In genomic region chr14:73997944-73998451, GRCh38 we compare ENCODE assay signal across 29 cellular contexts. TPM values are rescaled to one million over a fixed set of nuclear protein-coding genes. Genes with fewer than 3 reads are reported as not detected.
A peak's percentile ranks its signal among the peaks of the same experiment; 100 is the strongest.
DNase-seq lines count a peak whose midpoint lies in the region; ATAC-seq, FAIRE-seq and TF ChIP-seq lines count a peak whose summit lies in the region.
"Had no signal": no experiment of that assay in that cellular context is flagged by ENCODE, and none has a peak within 500 bp of the region (broad histone marks: within the 10 kb centered on the region; RNA-seq: fewer than 3 reads in every experiment).

No MANE protein-coding gene starts in this region.

- H3K9ac ChIP-seq in HepG2 (ENCODE audit: insufficient read depth, low read depth, low read length): peak overlapping the region; percentile 65
- H3K9ac ChIP-seq: BLaER1 treated with 17β-estradiol and CSF1 and Interleukin-3, amounts not matched to agents 10 nM and 100 nM had no signal

- H3K27me3 Mint-ChIP-seq in Caco-2 (ENCODE audit: insufficient read depth, unreplicated experiment) (no peaks in the 10 kb centered on the region), T-cell (no peaks in the 10 kb centered on the region)
- H3K27me3 Mint-ChIP-seq: activated CD8-positive, alpha-beta T cell treated with anti-CD3 and anti-CD28 coated beads for 36 hours had no signal

- 2% methylated on average over 7 of the region's 7 CpGs for WGBS in HepG2 (ENCODE audit: low lambda C conversion rate)
- 66% methylated on average over 7 of the region's 7 CpGs for WGBS in prostate gland

- in situ Hi-C loops in HepG2 (cut with HindIII; ENCODE audit: extremely low pct_ligation_motif_present, low pct_unique_long_range_greater_than_20kb): no loop called here

- no peak for TF ChIP-seq RAD21 in HepG2 (CRISPR knock-in tag; IDR thresholded peaks at IDR 0.05)

- ATAC-seq in HepG2 (no peak; the same call in 1 of the 3 replicates), HG03460 (IDR thresholded peaks at IDR 0.05; ENCODE audit: unreplicated experiment) (no peak), T-cell (replicated peaks in 1 of 4) (no peak), GM19351 (IDR thresholded peaks at IDR 0.05; ENCODE audit: unreplicated experiment) (no peak)
- ATAC-seq: activated CD8-positive, alpha-beta T cell treated with anti-CD3 and anti-CD28 coated beads for 36 hours; activated naive CD4-positive, alpha-beta T cell treated with anti-CD3 and anti-CD28 coated beads, Interleukin-2, amount 50 U/mL, for 72 hours; gastrocnemius medialis; left cardiac atrium had no signal

- TF ChIP-seq CTCF in Caco-2 (IDR thresholded peaks at IDR 0.05; ENCODE audit: insufficient read depth in 1 of 2, low read depth in 1 of 2, low read length in 1 of 2, severe bottlenecking in 1 of 2, unreplicated experiment in 1 of 2) (no peak), HepG2 (CRISPR knock-in tag; IDR thresholded peaks at IDR 0.05) (no peak), prostate gland (IDR thresholded peaks at IDR 0.05) (no peak)

- TF ChIP-seq EP300 in HepG2 (IDR thresholded peaks at IDR 0.05; ENCODE audit: low read depth in 2 of 2, low read length in 2 of 2): no peak
- no peak for TF ChIP-seq EP300 in HepG2 (CRISPR knock-in tag; IDR thresholded peaks at IDR 0.05; ENCODE audit: borderline replicate concordance)

- H3K27ac Mint-ChIP-seq in Caco-2 (ENCODE audit: unreplicated experiment): peak overlapping the region; percentile 60
- no peak overlapping the region for H3K27ac Mint-ChIP-seq in T-cell
- H3K27ac Mint-ChIP-seq: activated CD8-positive, alpha-beta T cell treated with anti-CD3 and anti-CD28 coated beads for 36 hours; activated naive CD4-positive, alpha-beta T cell treated with anti-CD3 and anti-CD28 coated beads, Interleukin-2, amount 50 U/mL, for 72 hours; T-helper 2 cell treated with Interferon-gamma antibody and Interleukin-4, amounts not matched to agents 5 μg/mL and 100 μg/mL, for 36 hours had no signal

- no peaks in the 10 kb centered on the region for H4K20me1 ChIP-seq in HepG2 (ENCODE audit: insufficient read depth, low read length)
- H4K20me1 ChIP-seq: BLaER1 treated with 17β-estradiol and CSF1 and Interleukin-3, amounts not matched to agents 10 nM and 100 nM had no signal

- H3K36me3 Mint-ChIP-seq in Caco-2 (ENCODE audit: insufficient read depth, unreplicated experiment) (no peaks in the 10 kb centered on the region), T-cell (peaks cover 14% of the 10 kb centered on the region)
- H3K36me3 Mint-ChIP-seq: activated naive CD4-positive, alpha-beta T cell treated with anti-CD3 and anti-CD28 coated beads, Interleukin-2, amount 50 U/mL, for 72 hours had no signal

- no peaks in the 10 kb centered on the region for H3K27me3 ChIP-seq in Caco-2 (replicated peaks; ENCODE audit: control insufficient read depth, insufficient read depth, low read length)
- no peaks in the 10 kb centered on the region for H3K27me3 ChIP-seq in HepG2 (ENCODE audit: control insufficient read depth in 1 of 2, insufficient read depth in 2 of 2, low read length in 2 of 2)
- H3K27me3 ChIP-seq in prostate gland (replicated peaks; ENCODE audit: insufficient read depth): no peaks in the 10 kb centered on the region
- H3K27me3 ChIP-seq: BLaER1 treated with 17β-estradiol and CSF1 and Interleukin-3, amounts not matched to agents 10 nM and 100 nM; gastrocnemius medialis; sigmoid colon; upper lobe of left lung had no signal

- no peak overlapping the region for H2AFZ ChIP-seq in HepG2 (ENCODE audit: low read length)

- H3K4me1 ChIP-seq in Caco-2 (peaks cover 45% of the 10 kb centered on the region), HepG2 (ENCODE audit: insufficient read depth, low read length) (peaks cover 80% of the 10 kb centered on the region), prostate gland (replicated peaks) (peaks cover 5% of the 10 kb centered on the region)
- H3K4me1 ChIP-seq: gastrocnemius medialis, sigmoid colon, upper lobe of left lung had no signal

- H3K4me3 ChIP-seq in Caco-2 (ENCODE audit: low read depth, low read length) (no peak overlapping the region), HepG2 (replicated peaks in 1 of 3; ENCODE audit: insufficient read depth in 1 of 3, low read depth in 2 of 3, low read length in 3 of 3) (peak overlapping the region; percentile 23 to 53 (median 30)), prostate gland (no peak overlapping the region)
- H3K4me3 ChIP-seq: BLaER1 treated with 17β-estradiol and CSF1 and Interleukin-3, amounts not matched to agents 10 nM and 100 nM; gastrocnemius medialis; sigmoid colon; upper lobe of left lung had no signal

- no peak for FAIRE-seq in HepG2 (lab: Jason Lieb, UNC)
- FAIRE-seq: bronchial epithelial cell, GM12892 had no signal

- POLR2A ChIA-PET in Caco-2 (lab: Charles Lee): interaction anchor here (0.6 to 1.5 kb wide), 3 partner anchors 21 to 326 kb away, joined by 3 to 10 read pairs (median 4); partner anchors contain the start of genes COQ6 and FAM161B
- POLR2A ChIA-PET in HepG2 (lab: Yijun Ruan, JAX): interaction anchor here (0.7 to 5.4 kb wide), 13 partner anchors 9 to 238 kb away, joined by 3 to 70 read pairs (median 9); partner anchors contain the start of genes ALDH6A1, BBOF1, COQ6 and ENTPD5
- POLR2A ChIA-PET in T-cell (lab: Charles Lee): no interaction called here

- no peak for TF ChIP-seq POLR2A in HepG2 (IDR thresholded peaks at IDR 0.05; ENCODE audit: insufficient read depth in 1 of 2, low read depth in 2 of 2, low read length in 2 of 2)
- TF ChIP-seq POLR2A in prostate gland (IDR thresholded peaks at IDR 0.05): no peak

- DNase-seq in Caco-2 (peak in 1 of 2 experiments; percentile 9), NCI-H2227 treated with DMSO at 0.1 percent for 48 hours (lab: John Stamatoyannopoulos, UW) (peak; percentile 15), HepG2 (ENCODE audit: low spot score) (peak; percentile 37), prostate gland (ENCODE audit: low spot score) (peak; percentile 44), T-cell (no peak), NCI-H1105 treated with DMSO at 0.1 percent for 48 hours (lab: John Stamatoyannopoulos, UW) (no peak)
- DNase-seq: activated CD4-positive, alpha-beta T cell treated with anti-CD3 and anti-CD28 coated beads for 1 hour; activated CD8-positive, alpha-beta T cell treated with anti-CD3 and anti-CD28 coated beads for 36 hours; gastrocnemius medialis; H9; hippocampal formation; Kasumi-1; left cardiac atrium; MV-4-11; NCI-H1694 treated with DMSO at 0.1 percent for 48 hours; NCI-H2171; NCI-H510A treated with DMSO at 0.1 percent for 48 hours; posterior cingulate gyrus; SHP77; sigmoid colon; stimulated activated CD4-positive, alpha-beta T cell treated with anti-CD3 and anti-CD28 coated beads, Interleukin-4, amount 100 ng/mL, for 4 hours; upper lobe of left lung had no signal

- H3K27ac ChIP-seq in HepG2 (ENCODE audit: extremely low read length, insufficient read depth, low read length): peak overlapping the region; percentile 95
- H3K27ac ChIP-seq in prostate gland: peak overlapping the region; percentile 46 to 54
- H3K27ac ChIP-seq: BLaER1 treated with 17β-estradiol and CSF1 and Interleukin-3, amounts not matched to agents 10 nM and 100 nM; gastrocnemius medialis; sigmoid colon; upper lobe of left lung had no signal

- peak overlapping the region; percentile 82 for H3K4me2 ChIP-seq in HepG2 (ENCODE audit: low read depth, low read length)
- H3K4me2 ChIP-seq: BLaER1 treated with 17β-estradiol and CSF1 and Interleukin-3, amounts not matched to agents 10 nM and 100 nM had no signal

- H3K4me3 Mint-ChIP-seq in Caco-2 (ENCODE audit: unreplicated experiment) (no peak overlapping the region), T-cell (no peak overlapping the region)
- H3K4me3 Mint-ChIP-seq: activated CD8-positive, alpha-beta T cell treated with anti-CD3 and anti-CD28 coated beads for 36 hours; H9; T-helper 2 cell treated with Interferon-gamma antibody and Interleukin-4, amounts not matched to agents 5 μg/mL and 100 μg/mL, for 36 hours had no signal

- H3K4me1 Mint-ChIP-seq in Caco-2 (ENCODE audit: low read depth, unreplicated experiment) (peaks cover 27% of the 10 kb centered on the region), T-cell (no peaks in the 10 kb centered on the region)
- H3K4me1 Mint-ChIP-seq: H9 had no signal

- H3K36me3 ChIP-seq in Caco-2 (ENCODE audit: control insufficient read depth, insufficient read depth, low read length) (no peaks in the 10 kb centered on the region), HepG2 (replicated peaks in 1 of 2; ENCODE audit: control insufficient read depth in 1 of 2, insufficient read depth in 2 of 2, low read length in 2 of 2) (peaks cover 2 to 5% of the 10 kb centered on the region in 2 experiments; a peak in 2 of 5 replicates), prostate gland (no peaks in the 10 kb centered on the region)

- H3K9me3 ChIP-seq in Caco-2: no peaks in the 10 kb centered on the region
- H3K9me3 ChIP-seq in HepG2 (ENCODE audit: low read length): no peaks in the 10 kb centered on the region
- no peaks in the 10 kb centered on the region for H3K9me3 ChIP-seq in prostate gland
- H3K9me3 ChIP-seq: BLaER1 treated with 17β-estradiol and CSF1 and Interleukin-3, amounts not matched to agents 10 nM and 100 nM; gastrocnemius medialis; sigmoid colon; upper lobe of left lung had no signal

- H3K9me3 Mint-ChIP-seq in Caco-2 (ENCODE audit: unreplicated experiment): no peaks in the 10 kb centered on the region
- H3K9me3 Mint-ChIP-seq in T-cell: no peaks in the 10 kb centered on the region
- H3K9me3 Mint-ChIP-seq: activated CD8-positive, alpha-beta T cell treated with anti-CD3 and anti-CD28 coated beads for 36 hours; activated naive CD4-positive, alpha-beta T cell treated with anti-CD3 and anti-CD28 coated beads, Interleukin-2, amount 50 U/mL, for 72 hours; H9; T-helper 2 cell treated with Interferon-gamma antibody and Interleukin-4, amounts not matched to agents 5 μg/mL and 100 μg/mL, for 36 hours had no signal

- no TSS peak for BruUV-seq in Caco-2 (replicated peaks; lab: Mats Ljungman, UMichigan)
- no TSS peak for BruUV-seq in HepG2 (replicated peaks; lab: Mats Ljungman, UMichigan)

- intact Hi-C loops in Caco-2 (cut with micrococcal nuclease; ENCODE audit: unreplicated experiment): loop anchor here (2.0 to 5.0 kb wide), 3 partner anchors 21 to 47 kb away; partner anchors contain the start of genes BBOF1, COQ6, ENTPD5 and FAM161B
- intact Hi-C loops in HepG2 (cut with micrococcal nuclease; ENCODE audit: unreplicated experiment): loop anchor here (1.0 to 5.0 kb wide), 3 partner anchors 20 to 47 kb away; partner anchors contain the start of genes COQ6 and FAM161B
- intact Hi-C loops in prostate gland (cut with DNase I): no loop called here

- CTCF ChIA-PET in Caco-2 (lab: Charles Lee) (interaction anchor here (0.7 to 1.0 kb wide), 2 partner anchors 20 to 27 kb away, joined by 3 read pairs; no protein-coding TSS in a partner anchor), HepG2 (lab: Yijun Ruan, JAX; ENCODE audit: low intra/inter-chr PET ratio, low total read pairs) (no interaction called here), T-cell (lab: Charles Lee) (no interaction called here)

- peaks cover 2% of the 10 kb centered on the region for H3K79me2 ChIP-seq in HepG2 (ENCODE audit: insufficient read depth, low read length)

RNA-seq across cellular contexts. Expression of gene ENTPD5, which starts 21.1 kb away (rescaled TPM):
- 9.1 and 9.3 TPM in 2 replicates for total RNA-seq in Caco-2 (2022)
- total RNA-seq in HepG2 (2016; rRNA removed; fragmentation: Illumina TruSeq; extraction: Trizol): 20.6 and 33.8 TPM in 2 replicates
- 8.7 and 9.9 TPM in 2 replicates for total RNA-seq in HepG2 (2016; cell fraction: cytosol; rRNA removed; fragmentation: Illumina TruSeq; extraction: Trizol; ENCODE audit: low read depth)
- total RNA-seq in HepG2 (2016; cell fraction: insoluble cytoplasmic fraction; rRNA removed; fragmentation: Illumina TruSeq; extraction: Trizol): 18.9 and 34.1 TPM in 2 replicates
- 21.4 and 21.9 TPM in 2 replicates for total RNA-seq in HepG2 (2016; cell fraction: membrane; rRNA removed; fragmentation: Illumina TruSeq; extraction: Trizol)
- 60.3 and 65.0 TPM in 2 replicates for total RNA-seq in HepG2 (2016; cell fraction: nucleus; rRNA removed; fragmentation: Illumina TruSeq; extraction: Trizol)
- polyA plus RNA-seq in HepG2 (2011; rRNA removed): 43.3 and 58.7 TPM in 2 replicates
- 20.6 and 34.1 TPM in 2 replicates for polyA plus RNA-seq in HepG2 (2011; cell fraction: cytosol; rRNA removed)
- polyA plus RNA-seq in HepG2 (2011; cell fraction: nucleus; rRNA removed): 125 and 138 TPM in 2 replicates
- polyA plus RNA-seq in HepG2 (2012): 44.7 and 56.4 TPM in 2 replicates
- 8.2 and 9.3 TPM in 2 replicates for polyA plus RNA-seq in HepG2 (2016; cell fraction: cytosol; fragmentation: Illumina TruSeq; extraction: Trizol; ENCODE audit: low read depth)
- 13.6 and 15.1 TPM in 2 replicates for polyA plus RNA-seq in HepG2 (2016; cell fraction: insoluble cytoplasmic fraction; fragmentation: Illumina TruSeq; extraction: Trizol; ENCODE audit: low read depth)
- polyA plus RNA-seq in HepG2 (2016; cell fraction: membrane; fragmentation: Illumina TruSeq; extraction: Trizol; ENCODE audit: low read depth): 13.7 and 13.9 TPM in 2 replicates
- 70.5 and 71.0 TPM in 2 replicates for polyA plus RNA-seq in HepG2 (2016; cell fraction: nucleus; fragmentation: Illumina TruSeq; extraction: Trizol; ENCODE audit: insufficient read depth, low read depth)
- polyA minus RNA-seq in HepG2 (2011; rRNA and poly(A)+ RNA removed; ENCODE audit: low replicate concordance): 11.3 and 88.1 TPM in 2 replicates
- polyA minus RNA-seq in HepG2 (2011; cell fraction: cytosol; rRNA and poly(A)+ RNA removed): 23.7 and 30.1 TPM in 2 replicates
- polyA minus RNA-seq in HepG2 (2011; cell fraction: nucleus; rRNA and poly(A)+ RNA removed): 123 and 189 TPM in 2 replicates
- 10 to 100 TPM; 33.4 to 63.6 TPM for total RNA-seq in prostate gland
- total RNA-seq in T-cell: 10 to 100 TPM in 3 of 5 donors, 1 to 10 TPM in 2; 7.8 to 14.6 (median 11.6) TPM

RNA-seq across cellular contexts. Expression of gene BBOF1, which starts 21.2 kb away (rescaled TPM):
- 0.66 and 0.91 TPM in 2 replicates for total RNA-seq in Caco-2 (2022)
- 2.3 and 2.4 TPM in 2 replicates for total RNA-seq in HepG2 (2016; rRNA removed; fragmentation: Illumina TruSeq; extraction: Trizol)
- total RNA-seq in HepG2 (2016; cell fraction: cytosol; rRNA removed; fragmentation: Illumina TruSeq; extraction: Trizol; ENCODE audit: low read depth): 2.3 and 2.8 TPM in 2 replicates
- 1.8 and 2.4 TPM in 2 replicates for total RNA-seq in HepG2 (2016; cell fraction: insoluble cytoplasmic fraction; rRNA removed; fragmentation: Illumina TruSeq; extraction: Trizol)
- total RNA-seq in HepG2 (2016; cell fraction: membrane; rRNA removed; fragmentation: Illumina TruSeq; extraction: Trizol): 3.5 and 4.3 TPM in 2 replicates
- total RNA-seq in HepG2 (2016; cell fraction: nucleus; rRNA removed; fragmentation: Illumina TruSeq; extraction: Trizol): 3.3 and 4.4 TPM in 2 replicates
- 1.6 and 1.7 TPM in 2 replicates for polyA plus RNA-seq in HepG2 (2011; rRNA removed)
- 0.32 and 0.59 TPM in 2 replicates for polyA plus RNA-seq in HepG2 (2011; cell fraction: cytosol; rRNA removed)
- polyA plus RNA-seq in HepG2 (2011; cell fraction: nucleus; rRNA removed): 1.3 and 2.0 TPM in 2 replicates
- 1.9 and 2.4 TPM in 2 replicates for polyA plus RNA-seq in HepG2 (2012)
- polyA plus RNA-seq in HepG2 (2016; cell fraction: cytosol; fragmentation: Illumina TruSeq; extraction: Trizol; ENCODE audit: low read depth): 2.9 and 4.4 TPM in 2 replicates
- 3.3 and 4.4 TPM in 2 replicates for polyA plus RNA-seq in HepG2 (2016; cell fraction: insoluble cytoplasmic fraction; fragmentation: Illumina TruSeq; extraction: Trizol; ENCODE audit: low read depth)
- 3.2 and 3.7 TPM in 2 replicates for polyA plus RNA-seq in HepG2 (2016; cell fraction: membrane; fragmentation: Illumina TruSeq; extraction: Trizol; ENCODE audit: low read depth)
- polyA plus RNA-seq in HepG2 (2016; cell fraction: nucleus; fragmentation: Illumina TruSeq; extraction: Trizol; ENCODE audit: insufficient read depth, low read depth): 3.8 and 4.5 TPM in 2 replicates
- polyA minus RNA-seq in HepG2 (2011; rRNA and poly(A)+ RNA removed; ENCODE audit: low replicate concordance): 0.54 and 0.60 TPM in 2 replicates
- 0.44 and 0.49 TPM in 2 replicates for polyA minus RNA-seq in HepG2 (2011; cell fraction: cytosol; rRNA and poly(A)+ RNA removed)
- 2.8 and 4.2 TPM in 2 replicates for polyA minus RNA-seq in HepG2 (2011; cell fraction: nucleus; rRNA and poly(A)+ RNA removed)
- total RNA-seq in prostate gland: 1 to 10 TPM; 3.6 to 5.9 TPM
- total RNA-seq in T-cell: 1 to 10 TPM; 1.8 to 3.1 (median 2.3) TPM

RNA-seq across cellular contexts. Expression of gene COQ6, which starts 47.9 kb away (rescaled TPM):
- total RNA-seq in Caco-2 (2022) (18.0 and 21.3 TPM in 2 replicates), HepG2 (2016; rRNA removed; fragmentation: Illumina TruSeq; extraction: Trizol) (18.1 and 18.9 TPM in 2 replicates), prostate gland (10 to 100 TPM; 26.1 to 59.9 TPM), T-cell (10 to 100 TPM; 29.3 to 35.4 (median 33.2) TPM)
- total RNA-seq in HepG2 (2016; cell fraction: cytosol; rRNA removed; fragmentation: Illumina TruSeq; extraction: Trizol; ENCODE audit: low read depth): 4.9 and 6.7 TPM in 2 replicates
- 19.5 and 20.6 TPM in 2 replicates for total RNA-seq in HepG2 (2016; cell fraction: insoluble cytoplasmic fraction; rRNA removed; fragmentation: Illumina TruSeq; extraction: Trizol)
- total RNA-seq in HepG2 (2016; cell fraction: membrane; rRNA removed; fragmentation: Illumina TruSeq; extraction: Trizol): 6.1 and 6.3 TPM in 2 replicates
- total RNA-seq in HepG2 (2016; cell fraction: nucleus; rRNA removed; fragmentation: Illumina TruSeq; extraction: Trizol): 19.6 and 22.2 TPM in 2 replicates
- 33.1 and 34.7 TPM in 2 replicates for polyA plus RNA-seq in HepG2 (2011; rRNA removed)
- 22.9 and 26.9 TPM in 2 replicates for polyA plus RNA-seq in HepG2 (2011; cell fraction: cytosol; rRNA removed)
- 52.0 and 58.6 TPM in 2 replicates for polyA plus RNA-seq in HepG2 (2011; cell fraction: nucleus; rRNA removed)
- 11.7 and 19.1 TPM in 2 replicates for polyA plus RNA-seq in HepG2 (2012)
- 2.3 TPM in 2 replicates for polyA plus RNA-seq in HepG2 (2016; cell fraction: cytosol; fragmentation: Illumina TruSeq; extraction: Trizol; ENCODE audit: low read depth)
- 14.0 and 16.4 TPM in 2 replicates for polyA plus RNA-seq in HepG2 (2016; cell fraction: insoluble cytoplasmic fraction; fragmentation: Illumina TruSeq; extraction: Trizol; ENCODE audit: low read depth)
- polyA plus RNA-seq in HepG2 (2016; cell fraction: membrane; fragmentation: Illumina TruSeq; extraction: Trizol; ENCODE audit: low read depth): 3.9 TPM in 2 replicates
- polyA plus RNA-seq in HepG2 (2016; cell fraction: nucleus; fragmentation: Illumina TruSeq; extraction: Trizol; ENCODE audit: insufficient read depth, low read depth): 36.1 and 42.5 TPM in 2 replicates
- polyA minus RNA-seq in HepG2 (2011; rRNA and poly(A)+ RNA removed; ENCODE audit: low replicate concordance): 24.3 and 47.1 TPM in 2 replicates
- 6.3 and 6.9 TPM in 2 replicates for polyA minus RNA-seq in HepG2 (2011; cell fraction: cytosol; rRNA and poly(A)+ RNA removed)
- 31.8 and 33.1 TPM in 2 replicates for polyA minus RNA-seq in HepG2 (2011; cell fraction: nucleus; rRNA and poly(A)+ RNA removed)

RNA-seq across cellular contexts. Expression of gene FAM161B, which starts 48.1 kb away (rescaled TPM):
- total RNA-seq in Caco-2 (2022): 1.4 and 1.6 TPM in 2 replicates
- 1.6 and 2.0 TPM in 2 replicates for total RNA-seq in HepG2 (2016; rRNA removed; fragmentation: Illumina TruSeq; extraction: Trizol)
- total RNA-seq in HepG2 (2016; cell fraction: cytosol; rRNA removed; fragmentation: Illumina TruSeq; extraction: Trizol; ENCODE audit: low read depth): 0.51 and 0.53 TPM in 2 replicates
- total RNA-seq in HepG2 (2016; cell fraction: insoluble cytoplasmic fraction; rRNA removed; fragmentation: Illumina TruSeq; extraction: Trizol): 1.9 and 2.1 TPM in 2 replicates
- total RNA-seq in HepG2 (2016; cell fraction: membrane; rRNA removed; fragmentation: Illumina TruSeq; extraction: Trizol): 1.0 TPM in 2 replicates
- 2.6 and 3.0 TPM in 2 replicates for total RNA-seq in HepG2 (2016; cell fraction: nucleus; rRNA removed; fragmentation: Illumina TruSeq; extraction: Trizol)
- polyA plus RNA-seq in HepG2 (2011; rRNA removed): 1.6 and 2.0 TPM in 2 replicates
- polyA plus RNA-seq in HepG2 (2011; cell fraction: cytosol; rRNA removed): 0.97 and 1.2 TPM in 2 replicates
- 1.7 and 2.2 TPM in 2 replicates for polyA plus RNA-seq in HepG2 (2011; cell fraction: nucleus; rRNA removed)
- polyA plus RNA-seq in HepG2 (2012): 2.0 and 2.8 TPM in 2 replicates
- 0.33 and 0.36 TPM in 2 replicates for polyA plus RNA-seq in HepG2 (2016; cell fraction: cytosol; fragmentation: Illumina TruSeq; extraction: Trizol; ENCODE audit: low read depth)
- polyA plus RNA-seq in HepG2 (2016; cell fraction: insoluble cytoplasmic fraction; fragmentation: Illumina TruSeq; extraction: Trizol; ENCODE audit: low read depth): 1.6 and 1.7 TPM in 2 replicates
- polyA plus RNA-seq in HepG2 (2016; cell fraction: membrane; fragmentation: Illumina TruSeq; extraction: Trizol; ENCODE audit: low read depth): 0.49 and 0.65 TPM in 2 replicates
- polyA plus RNA-seq in HepG2 (2016; cell fraction: nucleus; fragmentation: Illumina TruSeq; extraction: Trizol; ENCODE audit: insufficient read depth, low read depth): 1.6 and 2.7 TPM in 2 replicates
- polyA minus RNA-seq in HepG2 (2011; rRNA and poly(A)+ RNA removed; ENCODE audit: low replicate concordance): 0.82 and 2.3 TPM in 2 replicates
- 1.3 and 1.8 TPM in 2 replicates for polyA minus RNA-seq in HepG2 (2011; cell fraction: cytosol; rRNA and poly(A)+ RNA removed)
- 6.4 and 6.8 TPM in 2 replicates for polyA minus RNA-seq in HepG2 (2011; cell fraction: nucleus; rRNA and poly(A)+ RNA removed)
- total RNA-seq in prostate gland: 10 to 100 TPM in 1 of 2 donors, 1 to 10 TPM in 1; 9.3 to 13.8 TPM
- 1 to 10 TPM; 2.6 to 5.6 (median 4.8) TPM for total RNA-seq in T-cell

Comparison
In these comparisons a context has a peak if more than half of its experiments do, and no peak if none do; other contexts are left out.
1. DNase-seq: peak in NCI-H2227 treated with DMSO at 0.1 percent for 48 hours (single experiment), HepG2 (single experiment) and prostate gland (single experiment); none in T-cell (0 of 34) and NCI-H1105 treated with DMSO at 0.1 percent for 48 hours (single experiment).
2. H3K4me3 ChIP-seq: peak in HepG2 (3 of 3); none in Caco-2 (single experiment) and prostate gland (0 of 2).
3. POLR2A ChIA-PET loops: an anchor here in Caco-2 (0.6 to 1.5 kb wide) and HepG2 (0.7 to 5.4 kb wide); none called in T-cell.